9 cellular contexts compared by ENCODE assay signal in genomic region chr13:51804295-51805172, GRCh38. TPM values are rescaled to one million over a fixed set of nuclear protein-coding genes. Genes with fewer than 3 reads are reported as not detected.
DNase-seq lines count a peak whose midpoint lies in the region; ATAC-seq and TF ChIP-seq lines count a peak whose summit lies in the region.
"Had no signal": no experiment of that assay in that cellular context is flagged by ENCODE, and none has a peak within 500 bp of the region (broad histone marks: within the 10 kb centered on the region; RNA-seq: fewer than 3 reads in every experiment).

No MANE protein-coding gene starts in this region.

- peaks cover 67% of the 10 kb centered on the region for H3K4me1 Mint-ChIP-seq in neural progenitor cell

- TF ChIP-seq CTCF in epithelial cell of proximal tubule (conservative IDR thresholded peaks at IDR 0.05; ENCODE audit: low read depth, low read length) (no peak), neural progenitor cell (IDR thresholded peaks at IDR 0.05) (no peak)

- peaks cover 9% of the 10 kb centered on the region for H3K27me3 Mint-ChIP-seq in neural progenitor cell (ENCODE audit: insufficient read depth, low read depth)

- H4K20me1 ChIP-seq in neural progenitor cell (ENCODE audit: low read depth) = peaks cover 7% of the 10 kb centered on the region

- no peak overlapping the region for H3K27ac ChIP-seq in neural progenitor cell

- H3K4me3 ChIP-seq in epithelial cell of proximal tubule (ENCODE audit: low read depth, low read length) (peak overlapping the region; percentile 82), neural progenitor cell (peak overlapping the region; percentile 67)

- no peaks in the 10 kb centered on the region for H3K79me2 ChIP-seq in neural progenitor cell (ENCODE audit: low read depth)

- H3F3A ChIP-seq in neural progenitor cell (ENCODE audit: low read depth) = peaks cover 28% of the 10 kb centered on the region

- DNase-seq in stimulated activated CD4-positive, alpha-beta T cell treated with anti-CD3 and anti-CD28 coated beads, Interleukin-1b, Interleukin-23, amount 100 ng/mL, for 4 hours (ENCODE audit: low read depth in 2 of 2) = peak; percentile 39 to 45
- no peak for DNase-seq in stimulated activated CD4-positive, alpha-beta T cell treated with anti-CD3 and anti-CD28 coated beads, Interleukin-2, amount 100 ng/mL, for 48 hours
- peak; percentile 39 to 41 for DNase-seq in activated CD4-positive, alpha-beta T cell treated with anti-CD3 and anti-CD28 coated beads, Interleukin-2, amount 50 U/mL, for 4 hours
- DNase-seq in epithelial cell of proximal tubule (ENCODE audit: low read depth) = no peak
- no peak for DNase-seq in neural progenitor cell (ENCODE audit: low spot score)
- DNase-seq in amniotic stem cell (lab: John Stamatoyannopoulos, UW) = no peak
- no peak for DNase-seq in NCI-H345 treated with DMSO at 0.1 percent for 48 hours (lab: John Stamatoyannopoulos, UW; ENCODE audit: unreplicated experiment)

- no peak for ATAC-seq in GM18861 (IDR thresholded peaks at IDR 0.05; ENCODE audit: unreplicated experiment)

- H3K36me3 ChIP-seq in neural progenitor cell = no peaks in the 10 kb centered on the region

- peaks cover 44% of the 10 kb centered on the region for H3K4me1 ChIP-seq in neural progenitor cell

- peak overlapping the region; percentile 85 for H3K4me3 Mint-ChIP-seq in neural progenitor cell

- peak overlapping the region; percentile 63 for H3K27ac Mint-ChIP-seq in neural progenitor cell

- no peaks in the 10 kb centered on the region for H3K36me3 Mint-ChIP-seq in neural progenitor cell

- H3K9ac ChIP-seq in neural progenitor cell = peak overlapping the region; percentile 56

- H3K4me2 ChIP-seq in neural progenitor cell = peak overlapping the region; percentile 84

- H3K9me3 ChIP-seq in neural progenitor cell (ENCODE audit: low read depth) = no peaks in the 10 kb centered on the region

- peak overlapping the region; percentile 92 for H2AFZ ChIP-seq in neural progenitor cell (replicated peaks)

- H3K27me3 ChIP-seq in neural progenitor cell = no peaks in the 10 kb centered on the region

- H3K9me3 Mint-ChIP-seq in neural progenitor cell = no peaks in the 10 kb centered on the region

RNA-seq across cellular contexts. Expression of gene DHRS12, which starts 0.6 kb away (rescaled TPM):
- total RNA-seq in epithelial cell of proximal tubule (2.4 and 5.5 TPM in 2 replicates), neural progenitor cell (ENCODE audit: low replicate concordance) (5.2 and 7.6 TPM in 2 replicates)

RNA-seq across cellular contexts. Expression of gene TMEM272, which starts 40.4 kb away (rescaled TPM):
- total RNA-seq in epithelial cell of proximal tubule (not detected in 2 replicates), neural progenitor cell (ENCODE audit: low replicate concordance) (0.15 TPM in 1 of 2 replicates, not detected in the other)

RNA-seq across cellular contexts. Expression of gene CCDC70, which starts 57.2 kb away (rescaled TPM):
- not detected in 2 replicates for total RNA-seq in epithelial cell of proximal tubule
- total RNA-seq in neural progenitor cell (ENCODE audit: low replicate concordance) = not detected in 2 replicates
- total RNA-seq: frontal cortex had no signal

Comparison
In these comparisons a context has a peak if more than half of its experiments do, and no peak if none do; other contexts are left out.
1. DNase-seq: peak in stimulated activated CD4-positive, alpha-beta T cell treated with anti-CD3 and anti-CD28 coated beads, Interleukin-1b, Interleukin-23, amount 100 ng/mL, for 4 hours (2 of 2) and activated CD4-positive, alpha-beta T cell treated with anti-CD3 and anti-CD28 coated beads, Interleukin-2, amount 50 U/mL, for 4 hours (2 of 2); none in stimulated activated CD4-positive, alpha-beta T cell treated with anti-CD3 and anti-CD28 coated beads, Interleukin-2, amount 100 ng/mL, for 48 hours (0 of 2), epithelial cell of proximal tubule (single experiment), neural progenitor cell (single experiment), amniotic stem cell (single experiment) and NCI-H345 treated with DMSO at 0.1 percent for 48 hours (single experiment).